14 cellular contexts compared by ENCODE assay signal in genomic region chr14:41830679-41831078, GRCh38.
A peak's percentile ranks its signal among the peaks of the same experiment; 100 is the strongest.
DNase-seq lines count a peak whose midpoint lies in the region; ATAC-seq and TF ChIP-seq lines count a peak whose summit lies in the region.
"Had no signal": no experiment of that assay in that cellular context is flagged by ENCODE, and none has a peak within 500 bp of the region (broad histone marks: within the 10 kb centered on the region; RNA-seq: fewer than 3 reads in every experiment).

No MANE protein-coding gene starts in this region.

- H3K4me1 Mint-ChIP-seq in activated CD8-positive, alpha-beta T cell treated with anti-CD3 and anti-CD28 coated beads for 36 hours (ENCODE audit: low read depth) = no peaks in the 10 kb centered on the region
- H3K4me1 Mint-ChIP-seq: activated naive CD8-positive, alpha-beta T cell treated with anti-CD3 and anti-CD28 coated beads for 36 hours; B cell; stimulated activated effector memory CD8-positive, alpha-beta T cell treated with anti-CD3 and anti-CD28 coated beads, Interleukin-12 subunit alpha, Interleukin-12 subunit beta, amount 100 ng/mL, for 72 hours had no signal

- H3K9me3 Mint-ChIP-seq in activated CD8-positive, alpha-beta T cell treated with anti-CD3 and anti-CD28 coated beads for 36 hours = peaks cover 2% of the 10 kb centered on the region
- H3K9me3 Mint-ChIP-seq: activated naive CD8-positive, alpha-beta T cell treated with anti-CD3 and anti-CD28 coated beads for 36 hours had no signal

- H3K4me3 ChIP-seq in SK-N-MC = no peak overlapping the region

- TF ChIP-seq CTCF in activated CD8-positive, alpha-beta T cell treated with anti-CD3 and anti-CD28 coated beads for 36 hours (IDR thresholded peaks at IDR 0.05) = no peak

- H3K27ac Mint-ChIP-seq in activated CD8-positive, alpha-beta T cell treated with anti-CD3 and anti-CD28 coated beads for 36 hours = no peak overlapping the region
- H3K27ac Mint-ChIP-seq: activated naive CD8-positive, alpha-beta T cell treated with anti-CD3 and anti-CD28 coated beads for 36 hours; B cell; IgD-negative memory B cell; stimulated activated effector memory CD8-positive, alpha-beta T cell treated with anti-CD3 and anti-CD28 coated beads, Interleukin-12 subunit alpha, Interleukin-12 subunit beta, amount 100 ng/mL, for 72 hours had no signal

- peak overlapping the region; percentile 8 for H3K9ac ChIP-seq in SK-N-MC (ENCODE audit: insufficient read length)

- H3K27me3 Mint-ChIP-seq in activated CD8-positive, alpha-beta T cell treated with anti-CD3 and anti-CD28 coated beads for 36 hours = no peaks in the 10 kb centered on the region
- H3K27me3 Mint-ChIP-seq: activated naive CD8-positive, alpha-beta T cell treated with anti-CD3 and anti-CD28 coated beads for 36 hours; B cell had no signal

- CTCF ChIA-PET in activated CD8-positive, alpha-beta T cell treated with anti-CD3 and anti-CD28 coated beads for 36 hours (lab: Charles Lee) = no interaction called here

- H3K36me3 ChIP-seq in SK-N-MC (ENCODE audit: insufficient read depth, low read length) = no peaks in the 10 kb centered on the region

- peak; percentile 22 for DNase-seq in left cardiac atrium
- DNase-seq in cardiac septum (ENCODE audit: low spot score) = no peak
- DNase-seq in SK-N-MC (ENCODE audit: low read depth, low spot score) = no peak
- DNase-seq in fibroblast of the conjunctiva (ENCODE audit: low read depth) = peak; percentile 65
- DNase-seq in activated CD8-positive, alpha-beta T cell treated with anti-CD3 and anti-CD28 coated beads for 36 hours = no peak
- no peak for DNase-seq in C1 segment of cervical spinal cord (lab: John Stamatoyannopoulos, UW)
- DNase-seq in 8988T = no peak
- DNase-seq: activated naive CD8-positive, alpha-beta T cell treated with anti-CD3 and anti-CD28 coated beads for 36 hours; NCI-H1930; stimulated activated CD4-positive, alpha-beta T cell treated with anti-CD3 and anti-CD28 coated beads, Interleukin-2, amount 100 ng/mL, for 24 hours had no signal

- POLR2A ChIA-PET in activated CD8-positive, alpha-beta T cell treated with anti-CD3 and anti-CD28 coated beads for 36 hours (lab: Charles Lee) = no interaction called here

- ATAC-seq in left cardiac atrium (peak in 1 of 2 donors; percentile 34), GM19455 (IDR thresholded peaks at IDR 0.05; ENCODE audit: unreplicated experiment) (no peak)
- no peak for ATAC-seq in activated CD8-positive, alpha-beta T cell treated with anti-CD3 and anti-CD28 coated beads for 36 hours
- ATAC-seq: stimulated activated effector memory CD8-positive, alpha-beta T cell treated with anti-CD3 and anti-CD28 coated beads, Interleukin-12 subunit alpha, Interleukin-12 subunit beta, amount 100 ng/mL, for 72 hours had no signal

- H3K9me3 ChIP-seq in SK-N-MC (ENCODE audit: low read depth, low read length) = no peaks in the 10 kb centered on the region

- H3K27ac ChIP-seq in SK-N-MC = no peak overlapping the region; the same call in 1 of the 2 replicates

- intact Hi-C loops in left cardiac atrium (cut with DNase I) (no loop called here), cardiac septum (cut with DNase I) (no loop called here)
- intact Hi-C loops in activated CD8-positive, alpha-beta T cell treated with anti-CD3 and anti-CD28 coated beads for 36 hours (cut with micrococcal nuclease) = no loop called here

- H3K4me3 Mint-ChIP-seq in activated CD8-positive, alpha-beta T cell treated with anti-CD3 and anti-CD28 coated beads for 36 hours = no peak overlapping the region
- H3K4me3 Mint-ChIP-seq: activated naive CD8-positive, alpha-beta T cell treated with anti-CD3 and anti-CD28 coated beads for 36 hours; B cell; IgD-negative memory B cell; stimulated activated effector memory CD8-positive, alpha-beta T cell treated with anti-CD3 and anti-CD28 coated beads, Interleukin-12 subunit alpha, Interleukin-12 subunit beta, amount 100 ng/mL, for 72 hours had no signal

- no peaks in the 10 kb centered on the region for H3K36me3 Mint-ChIP-seq in activated CD8-positive, alpha-beta T cell treated with anti-CD3 and anti-CD28 coated beads for 36 hours (ENCODE audit: low read depth)
- H3K36me3 Mint-ChIP-seq: activated naive CD8-positive, alpha-beta T cell treated with anti-CD3 and anti-CD28 coated beads for 36 hours; IgD-negative memory B cell; stimulated activated effector memory CD8-positive, alpha-beta T cell treated with anti-CD3 and anti-CD28 coated beads, Interleukin-12 subunit alpha, Interleukin-12 subunit beta, amount 100 ng/mL, for 72 hours had no signal

Comparison
In these comparisons a context has a peak if more than half of its experiments do, and no peak if none do; other contexts are left out.
1. DNase-seq: peak in left cardiac atrium (single experiment) and fibroblast of the conjunctiva (single experiment); none in cardiac septum (single experiment), SK-N-MC (single experiment), activated CD8-positive, alpha-beta T cell treated with anti-CD3 and anti-CD28 coated beads for 36 hours (single experiment), C1 segment of cervical spinal cord (0 of 14) and 8988T (single experiment).